17 cellular contexts compared by ENCODE assay signal in the genomic region with DNA sequence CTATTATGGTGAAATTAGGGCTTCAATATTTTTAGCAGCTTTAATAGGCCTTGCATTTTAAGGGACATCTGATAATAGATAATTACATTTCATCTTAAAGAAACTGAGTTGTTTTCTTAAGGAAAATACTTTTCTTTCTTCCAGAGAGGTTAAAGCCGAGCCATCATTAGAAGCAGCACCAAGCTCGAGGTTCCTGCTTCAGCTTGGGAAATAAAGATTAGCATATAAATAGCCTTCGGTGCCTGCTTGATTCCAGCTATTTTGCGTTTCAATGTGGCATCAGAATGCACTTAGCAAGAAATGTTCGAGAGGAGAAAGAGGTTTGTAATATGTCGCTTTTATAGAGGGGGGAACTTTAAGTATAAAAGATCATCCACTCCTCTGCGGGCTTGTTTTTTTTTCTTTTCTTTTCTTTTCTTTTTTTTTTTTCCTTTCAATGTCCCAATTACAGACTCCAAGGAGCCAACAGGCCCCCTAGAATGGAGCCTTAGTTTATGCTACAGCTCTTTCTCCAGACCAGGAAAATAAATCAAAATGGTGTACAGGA.
DNase-seq lines count a peak whose midpoint lies in the region; TF ChIP-seq lines count a peak whose summit lies in the region.
"Had no signal": no experiment of that assay in that cellular context is flagged by ENCODE, and none has a peak within 500 bp of the region (broad histone marks: within the 10 kb centered on the region; RNA-seq: fewer than 3 reads in every experiment).

No MANE protein-coding gene starts in this region.

- no peak overlapping the region for H3K27ac Mint-ChIP-seq in glutamatergic neuron (ENCODE audit: unreplicated experiment)
- H3K27ac Mint-ChIP-seq in neural crest cell (ENCODE audit: unreplicated experiment): peak overlapping the region; percentile 78
- H3K27ac Mint-ChIP-seq: activated naive CD4-positive, alpha-beta T cell treated with anti-CD3 and anti-CD28 coated beads for 36 hours had no signal

- H3K9me3 Mint-ChIP-seq in glutamatergic neuron (ENCODE audit: unreplicated experiment): no peaks in the 10 kb centered on the region
- no peaks in the 10 kb centered on the region for H3K9me3 Mint-ChIP-seq in neural crest cell
- H3K9me3 Mint-ChIP-seq: activated naive CD4-positive, alpha-beta T cell treated with anti-CD3 and anti-CD28 coated beads for 36 hours had no signal

- peaks cover 11% of the 10 kb centered on the region for H3K4me1 Mint-ChIP-seq in glutamatergic neuron (ENCODE audit: low read depth, unreplicated experiment)
- peaks cover 16% of the 10 kb centered on the region for H3K4me1 Mint-ChIP-seq in neural crest cell

- peak overlapping the region; percentile 75 for H3K4me3 Mint-ChIP-seq in glutamatergic neuron (ENCODE audit: unreplicated experiment)
- peak overlapping the region; percentile 24 for H3K4me3 Mint-ChIP-seq in neural crest cell
- H3K4me3 Mint-ChIP-seq: activated naive CD4-positive, alpha-beta T cell treated with anti-CD3 and anti-CD28 coated beads for 36 hours had no signal

- H3K9me3 ChIP-seq in SJSA1 (replicated peaks): no peaks in the 10 kb centered on the region
- H3K9me3 ChIP-seq: body of pancreas, right atrium auricular region had no signal

- H3K4me3 ChIP-seq in SJSA1: no peak overlapping the region
- H3K4me3 ChIP-seq: body of pancreas, right atrium auricular region had no signal

- H3K27me3 Mint-ChIP-seq in glutamatergic neuron (ENCODE audit: unreplicated experiment): peaks cover 1% of the 10 kb centered on the region
- H3K27me3 Mint-ChIP-seq in neural crest cell (ENCODE audit: low read depth): peaks cover 29% of the 10 kb centered on the region

- peaks cover 33% of the 10 kb centered on the region for H3K4me1 ChIP-seq in SJSA1 (replicated peaks)
- H3K4me1 ChIP-seq: body of pancreas had no signal

- H3K36me3 ChIP-seq in SJSA1: no peaks in the 10 kb centered on the region
- H3K36me3 ChIP-seq: right atrium auricular region had no signal

- peak overlapping the region; percentile 91 for H3K27ac ChIP-seq in SJSA1
- H3K27ac ChIP-seq: body of pancreas had no signal

- no peaks in the 10 kb centered on the region for H3K27me3 ChIP-seq in SJSA1 (replicated peaks)
- H3K27me3 ChIP-seq: body of pancreas, right atrium auricular region had no signal

- H3K36me3 Mint-ChIP-seq in glutamatergic neuron (ENCODE audit: unreplicated experiment): no peaks in the 10 kb centered on the region
- H3K36me3 Mint-ChIP-seq in neural crest cell (ENCODE audit: low read depth): no peaks in the 10 kb centered on the region

- DNase-seq in Ammon's horn (ENCODE audit: low spot score) (peak; percentile 34), SJSA1 (ENCODE audit: low read depth in 1 of 2, low spot score in 2 of 2) (no peak), glutamatergic neuron (no peak), neural crest cell (ENCODE audit: low read depth, low spot score) (no peak), dedifferentiated amniotic fluid mesenchymal stem cell (ENCODE audit: extremely low spot score) (no peak), activated gamma-delta T cell (lab: John Stamatoyannopoulos, UW) (no peak), COR-L47 (lab: John Stamatoyannopoulos, UW) (no peak)
- DNase-seq in activated CD4-positive, CD25-positive, alpha-beta regulatory T cell (lab: John Stamatoyannopoulos, UW): no peak
- DNase-seq: activated CD8-positive, alpha-beta memory T cell treated with anti-CD3 and anti-CD28 coated beads, Interleukin-2, amount 50 U/mL, for 4 hours; effector CD8-positive, alpha-beta T cell; NCI-H1048; RPMI8226; stimulated activated CD4-positive, alpha-beta T cell treated with anti-CD3 and anti-CD28 coated beads, Interleukin-1b, Interleukin-23, amount 100 ng/mL, for 48 hours; T-helper 2 cell had no signal

- TF ChIP-seq CTCF in glutamatergic neuron (IDR thresholded peaks at IDR 0.05; ENCODE audit: partially characterized antibody, unreplicated experiment) (no peak), neural crest cell (conservative IDR thresholded peaks at IDR 0.05) (no peak)
